In the genomic region with DNA sequence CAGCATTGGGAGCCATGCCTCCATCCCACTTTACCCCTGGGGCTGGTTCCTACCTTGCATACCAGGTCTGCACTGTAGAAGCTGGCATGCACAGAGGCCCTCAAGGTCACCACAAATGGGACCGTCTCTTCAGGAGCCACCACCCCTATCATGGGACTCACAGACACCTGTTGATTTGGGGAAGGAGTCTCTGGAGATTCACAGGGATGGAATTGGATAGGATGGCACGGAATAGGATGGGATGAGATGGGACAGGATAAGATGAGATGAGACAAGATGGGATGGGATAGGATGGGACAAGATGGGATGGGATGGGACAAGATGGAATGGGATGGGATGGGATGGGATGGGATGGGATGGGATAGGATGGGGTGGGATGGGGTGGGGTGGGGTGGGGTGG, we compare ENCODE assay signal across 33 cellular contexts. TPM values are rescaled to one million over a fixed set of nuclear protein-coding genes. Genes with fewer than 3 reads are reported as not detected.
"Had no signal": no experiment of that assay in that cellular context is flagged by ENCODE, and none has a peak within 500 bp of the region (broad histone marks: within the 10 kb centered on the region; RNA-seq: fewer than 3 reads in every experiment).

No MANE protein-coding gene starts in this region.

- ATAC-seq: effector memory CD8-positive, alpha-beta T cell; gastrocnemius medialis; heart right ventricle; left lung; left ventricle myocardium superior; lower lobe of right lung had no signal

- H3K36me3 ChIP-seq: colonic mucosa, esophagus squamous epithelium, gastrocnemius medialis, heart right ventricle, left lung, lower lobe of right lung had no signal

- H3K27ac ChIP-seq: colonic mucosa, epithelial cell of prostate, esophagus squamous epithelium, gastrocnemius medialis, heart right ventricle, left lung, lower lobe of right lung had no signal

- FAIRE-seq: endometrium, islet of Langerhans, keratinocyte had no signal

- H3K4me1 ChIP-seq: colonic mucosa, esophagus squamous epithelium, gastrocnemius medialis, heart right ventricle, left lung, lower lobe of right lung had no signal

- H3K27me3 ChIP-seq: colonic mucosa had no signal

- DNase-seq: colonic mucosa; cortex of kidney; effector CD8-positive, alpha-beta T cell; effector memory CD8-positive, alpha-beta T cell; endodermal cell; erythroblast; esophagus squamous epithelium; foreskin fibroblast; foreskin melanocyte; gastrocnemius medialis; glutamatergic neuron; head of caudate nucleus; heart right ventricle; hippocampal formation; left cardiac atrium; left ventricle myocardium superior; lower lobe of right lung; mesendoderm; midbrain had no signal

- H3K9me3 ChIP-seq: colonic mucosa, esophagus squamous epithelium, gastrocnemius medialis, left lung, lower lobe of right lung had no signal

- H3K4me3 ChIP-seq: colonic mucosa, esophagus squamous epithelium, gastrocnemius medialis, heart right ventricle, left lung, lower lobe of right lung had no signal

RNA-seq across cellular contexts. Expression of a gene that starts 16.1 kb away (rescaled TPM):
- total RNA-seq: chondrocyte, dermis microvascular lymphatic vessel endothelial cell, esophagus mucosa, esophagus squamous epithelium, gastrocnemius medialis, glomerular endothelial cell, heart right ventricle, kidney epithelial cell, left cardiac atrium, left lung, left ventricle myocardium superior, lower leg skin, lower lobe of right lung, lung microvascular endothelial cell, mononuclear cell, mucosa of gallbladder had no signal
- polyA plus RNA-seq: heart right ventricle, keratinocyte had no signal

RNA-seq across cellular contexts. Expression of a gene that starts 24.3 kb away (rescaled TPM):
- total RNA-seq: chondrocyte, dermis microvascular lymphatic vessel endothelial cell, endodermal cell, esophagus mucosa, gastrocnemius medialis, glomerular endothelial cell, heart right ventricle, kidney epithelial cell, left cardiac atrium, left lung, left ventricle myocardium superior, lower leg skin, lower lobe of right lung, lung microvascular endothelial cell, mononuclear cell, mucosa of gallbladder had no signal
- polyA plus RNA-seq: heart right ventricle, keratinocyte had no signal

RNA-seq across cellular contexts. Expression of a gene that starts 32.0 kb away (rescaled TPM):
- total RNA-seq: chondrocyte, dermis microvascular lymphatic vessel endothelial cell, esophagus mucosa, glomerular endothelial cell, heart right ventricle, kidney epithelial cell, left cardiac atrium, left ventricle myocardium superior, lower leg skin, lung microvascular endothelial cell had no signal
- polyA plus RNA-seq: heart right ventricle, keratinocyte had no signal

RNA-seq across cellular contexts. Expression of a gene that starts 49.8 kb away (rescaled TPM):
- total RNA-seq: dermis microvascular lymphatic vessel endothelial cell, esophagus mucosa, esophagus squamous epithelium, gastrocnemius medialis, glomerular endothelial cell, left cardiac atrium, left lung, left ventricle myocardium superior, lower leg skin, lower lobe of right lung, lung microvascular endothelial cell, mononuclear cell had no signal
- polyA plus RNA-seq: heart right ventricle, keratinocyte had no signal

RNA-seq across cellular contexts. Expression of a gene that starts 51.4 kb away (rescaled TPM):
- total RNA-seq: chondrocyte, glomerular endothelial cell, kidney epithelial cell, left cardiac atrium, left ventricle myocardium superior, lung microvascular endothelial cell had no signal
- polyA plus RNA-seq: keratinocyte had no signal
